Comparison of ENCODE assay signal across 1 cellular context in genomic region chr14:39035336-39035735, GRCh38.
TF ChIP-seq lines count a peak whose summit lies in the region.

No MANE protein-coding gene starts in this region.

TF ChIP-seq in K562, 482 proteins besides CTCF, POLR2A, EP300 and RAD21 (continued from another document):
- TF ChIP-seq MGA (IDR thresholded peaks at IDR 0.05) = no peak
